Comparison of ENCODE assay signal across 2 cellular contexts in genomic region chr3:39052613-39053012, GRCh38.
TF ChIP-seq lines count a peak whose summit lies in the region.

No MANE protein-coding gene starts in this region.

TF ChIP-seq in GM23338, 12 proteins besides CTCF, POLR2A, EP300 and RAD21 (continued from another document):
- TF ChIP-seq ZNF462 (CRISPR knock-in tag; IDR thresholded peaks at IDR 0.05): no peak
TF ChIP-seq in GM23338: peak in this region for 0.

TF ChIP-seq in SK-N-SH, 30 proteins besides CTCF, POLR2A, EP300 and RAD21 (continued from another document):
- no peak for TF ChIP-seq SIN3A (IDR thresholded peaks at IDR 0.05; ENCODE audit: borderline replicate concordance, low read depth, low read length)
- no peak for TF ChIP-seq FOSL2 (IDR thresholded peaks at IDR 0.05; ENCODE audit: borderline replicate concordance, low read depth)
